Comparison of ENCODE assay signal across 26 cellular contexts in the genomic region with DNA sequence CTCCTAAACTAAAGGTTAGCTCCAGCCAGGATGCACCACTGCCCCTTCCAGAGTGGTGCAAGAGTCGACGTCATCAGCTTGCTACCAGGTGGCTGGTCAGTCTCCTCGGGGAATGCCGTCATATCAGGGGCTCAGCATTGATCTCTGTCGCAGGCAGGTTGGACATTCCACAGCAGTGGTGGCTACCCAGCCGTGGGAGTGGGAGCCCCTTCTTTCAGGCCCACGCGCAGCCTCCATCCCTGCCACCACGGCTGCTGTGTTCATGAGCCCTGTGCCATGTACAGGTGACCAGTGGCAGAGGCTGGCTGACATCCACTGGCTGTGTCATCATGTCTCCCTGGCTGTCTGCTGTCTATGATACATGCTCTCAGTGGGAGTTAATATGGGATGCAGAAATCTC.
"Had no signal": no experiment of that assay in that cellular context is flagged by ENCODE, and none has a peak within 500 bp of the region (broad histone marks: within the 10 kb centered on the region; RNA-seq: fewer than 3 reads in every experiment).

No MANE protein-coding gene starts in this region.

- H3K9me3 ChIP-seq: MG63, Peyer's patch, SJSA1 had no signal

- H3K9me3 Mint-ChIP-seq: activated CD4-positive, alpha-beta memory T cell treated with anti-CD3 and anti-CD28 coated beads for 36 hours; activated CD4-positive, alpha-beta T cell treated with anti-CD3 and anti-CD28 coated beads, Interleukin-2, amount 10 ng/mL, durations not matched to agents 7 days and 5 days; activated naive CD8-positive, alpha-beta T cell treated with anti-CD3 and anti-CD28 coated beads for 36 hours; activated T-cell treated with anti-CD3 and anti-CD28 coated beads, Interleukin-2, amount 50 U/mL, for 4 hours; T-helper 1 cell treated with Interleukin-12 subunit alpha and Interleukin-12 subunit beta and Interleukin-4 antibody, amounts not matched to agents 30 μg/mL and 1 μg/mL, for 36 hours had no signal

- H3K4me3 ChIP-seq: cardiac muscle cell, MG63, Peyer's patch, SJSA1 had no signal

- H3K27me3 Mint-ChIP-seq: activated CD4-positive, alpha-beta memory T cell treated with anti-CD3 and anti-CD28 coated beads for 36 hours; activated CD4-positive, alpha-beta T cell treated with anti-CD3 and anti-CD28 coated beads, Interleukin-2, amount 10 ng/mL, durations not matched to agents 7 days and 5 days; activated naive CD8-positive, alpha-beta T cell treated with anti-CD3 and anti-CD28 coated beads for 36 hours had no signal

- ATAC-seq: activated T-cell treated with anti-CD3 and anti-CD28 coated beads, Interleukin-2, amount 50 U/mL, for 4 hours; SK-N-SH treated with all-trans-retinoic acid at 6 μM for 48 hours had no signal

- H3K27ac ChIP-seq: brain microvascular endothelial cell, cardiac muscle cell, Peyer's patch, SJSA1 had no signal

- H3K4me3 Mint-ChIP-seq: activated CD4-positive, alpha-beta memory T cell treated with anti-CD3 and anti-CD28 coated beads for 36 hours; activated CD4-positive, alpha-beta T cell treated with anti-CD3 and anti-CD28 coated beads, Interleukin-2, amount 10 ng/mL, durations not matched to agents 7 days and 5 days; activated naive CD8-positive, alpha-beta T cell treated with anti-CD3 and anti-CD28 coated beads for 36 hours; activated T-cell treated with anti-CD3 and anti-CD28 coated beads, Interleukin-2, amount 50 U/mL, for 4 hours; T-helper 1 cell treated with Interleukin-12 subunit alpha and Interleukin-12 subunit beta and Interleukin-4 antibody, amounts not matched to agents 30 μg/mL and 1 μg/mL, for 36 hours had no signal

- DNase-seq: activated CD4-positive, alpha-beta memory T cell treated with anti-CD3 and anti-CD28 coated beads for 36 hours; activated CD4-positive, alpha-beta T cell treated with anti-CD3 and anti-CD28 coated beads, Interleukin-2, amount 10 ng/mL, durations not matched to agents 7 days and 5 days; activated CD4-positive, CD25-positive, alpha-beta regulatory T cell; activated CD8-positive, alpha-beta memory T cell treated with anti-CD3 and anti-CD28 coated beads for 24 hours; activated effector memory CD4-positive, alpha-beta T cell treated with anti-CD3 and anti-CD28 coated beads, Interleukin-2, amount 50 U/mL, for 16 hours; activated naive CD4-positive, alpha-beta T cell treated with Interleukin-2 at 50 U/mL for 16 hours; activated naive CD8-positive, alpha-beta T cell treated with anti-CD3 and anti-CD28 coated beads for 36 hours; activated T-cell treated with anti-CD3 and anti-CD28 coated beads, Interleukin-2, amount 50 U/mL, for 4 hours; brain microvascular endothelial cell; MG63; MV-4-11; NCI-H1092 treated with DMSO at 0.1 percent for 48 hours; NCI-H1417 treated with DMSO at 0.1 percent for 48 hours; NCI-H1694; NCI-H2029 treated with DMSO at 0.1 percent for 48 hours; NCI-H345; NCI-H510A; NCI-H526 treated with DMSO at 0.1 percent for 48 hours; NK-92 treated with Interleukin-12 subunit alpha and Interleukin-12 subunit beta, amount 100 ng/mL, for 24 hours; Peyer's patch; SHP77; T-helper 9 cell had no signal

- H3K27me3 ChIP-seq: brain microvascular endothelial cell, cardiac muscle cell, MG63, Peyer's patch, SJSA1 had no signal

- H3K36me3 ChIP-seq: brain microvascular endothelial cell, cardiac muscle cell had no signal

- H3K27ac Mint-ChIP-seq: activated CD4-positive, alpha-beta memory T cell treated with anti-CD3 and anti-CD28 coated beads for 36 hours; activated CD4-positive, alpha-beta T cell treated with anti-CD3 and anti-CD28 coated beads, Interleukin-2, amount 10 ng/mL, durations not matched to agents 7 days and 5 days; activated naive CD8-positive, alpha-beta T cell treated with anti-CD3 and anti-CD28 coated beads for 36 hours; T-helper 1 cell treated with Interleukin-12 subunit alpha and Interleukin-12 subunit beta and Interleukin-4 antibody, amounts not matched to agents 30 μg/mL and 1 μg/mL, for 36 hours had no signal
